20 cellular contexts compared by ENCODE assay signal in the genomic region with DNA sequence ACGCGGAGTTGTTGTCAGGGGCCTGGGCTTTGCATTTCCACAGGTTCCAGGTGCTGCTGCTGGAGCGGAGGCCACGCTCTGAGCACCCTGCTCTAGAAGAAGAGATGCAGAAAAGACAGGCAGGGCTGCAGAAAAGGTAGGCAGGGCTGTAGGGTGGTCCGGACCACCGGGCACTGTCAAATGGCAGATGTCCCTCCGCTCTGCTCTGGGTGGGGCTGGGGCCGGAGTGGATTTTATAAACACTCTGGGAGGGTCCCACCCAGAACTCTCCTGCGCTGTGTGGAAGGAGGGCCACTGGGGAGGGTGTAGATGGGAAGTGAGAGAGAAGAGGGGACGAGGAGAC. TPM values are rescaled to one million over a fixed set of nuclear protein-coding genes. Genes with fewer than 3 reads are reported as not detected.
DNase-seq lines count a peak whose midpoint lies in the region; ATAC-seq and TF ChIP-seq lines count a peak whose summit lies in the region.
"Had no signal": no experiment of that assay in that cellular context is flagged by ENCODE, and none has a peak within 500 bp of the region (broad histone marks: within the 10 kb centered on the region; RNA-seq: fewer than 3 reads in every experiment).

No MANE protein-coding gene starts in this region.

- H3K4me1 ChIP-seq in heart left ventricle (peaks cover 0 to 45% (median 11%) of the 10 kb centered on the region in 12 donors), transverse colon (peaks cover 19 to 66% (median 60%) of the 10 kb centered on the region in 4 donors), endodermal cell (ENCODE audit: control insufficient read depth, insufficient read depth, low read length) (no peaks in the 10 kb centered on the region)
- H3K4me1 ChIP-seq: A549, HAP-1 had no signal

- H3K4me1 Mint-ChIP-seq in osteocyte (ENCODE audit: unreplicated experiment) (peaks cover 3% of the 10 kb centered on the region), endodermal cell (peaks cover 3% of the 10 kb centered on the region), natural killer cell (peaks cover 9 to 16% of the 10 kb centered on the region in 2 donors)

- DNase-seq in Right ventricle myocardium superior (peak; percentile 39), heart left ventricle (no peak), ecto neural progenitor cell (ENCODE audit: low spot score) (peak; percentile 40), osteocyte (ENCODE audit: extremely low spot score, unreplicated experiment) (peak; percentile 66), transverse colon (no peak), endodermal cell (no peak), AML-193 (lab: John Stamatoyannopoulos, UW) (no peak), natural killer cell (no peak)
- DNase-seq: CD4-positive, alpha-beta memory T cell; DMS153; DMS79 treated with DMSO at 0.1 percent for 48 hours; GF-D8; GOT3 had no signal

- H3K4me3 Mint-ChIP-seq in osteocyte (ENCODE audit: unreplicated experiment) = no peak overlapping the region
- no peak overlapping the region for H3K4me3 Mint-ChIP-seq in endodermal cell
- no peak overlapping the region for H3K4me3 Mint-ChIP-seq in natural killer cell
- H3K4me3 Mint-ChIP-seq: CD14-positive monocyte had no signal

- H3K4me3 ChIP-seq in heart left ventricle (no peak overlapping the region), transverse colon (peak overlapping the region in 2 of 4 donors; percentile 8 to 21), endodermal cell (ENCODE audit: low read length) (no peak overlapping the region)
- H3K4me3 ChIP-seq: A549, BLaER1, HAP-1 had no signal

- ATAC-seq in Right ventricle myocardium superior (ENCODE audit: poor library complexity) (no peak), heart left ventricle (no peak), natural killer cell (no peak)
- ATAC-seq: A549 had no signal

- no peaks in the 10 kb centered on the region for H3K36me3 Mint-ChIP-seq in osteocyte (ENCODE audit: unreplicated experiment)
- H3K36me3 Mint-ChIP-seq in endodermal cell (ENCODE audit: low read depth) = no peaks in the 10 kb centered on the region
- H3K36me3 Mint-ChIP-seq in natural killer cell = no peaks in the 10 kb centered on the region
- H3K36me3 Mint-ChIP-seq: CD14-positive monocyte; CD4-positive, alpha-beta memory T cell had no signal

- TF ChIP-seq POLR2A in heart left ventricle (IDR thresholded peaks at IDR 0.05) (no peak), transverse colon (IDR thresholded peaks at IDR 0.05) (no peak)

- no peak for TF ChIP-seq EP300 in transverse colon (IDR thresholded peaks at IDR 0.05; ENCODE audit: low read depth)

- no peak overlapping the region for H3K9ac ChIP-seq in endodermal cell (ENCODE audit: extremely low read depth, low read length, poor library complexity, severe bottlenecking)
- H3K9ac ChIP-seq: BLaER1 had no signal

- no peaks in the 10 kb centered on the region for H3K36me3 ChIP-seq in heart left ventricle
- H3K36me3 ChIP-seq in transverse colon = no peaks in the 10 kb centered on the region
- no peaks in the 10 kb centered on the region for H3K36me3 ChIP-seq in endodermal cell (ENCODE audit: control insufficient read depth, insufficient read depth, low read length)
- H3K36me3 ChIP-seq: BLaER1, HAP-1 had no signal

- H3K27me3 Mint-ChIP-seq in osteocyte (ENCODE audit: unreplicated experiment) (peaks cover 14% of the 10 kb centered on the region), endodermal cell (ENCODE audit: insufficient read depth) (peaks cover 6% of the 10 kb centered on the region), natural killer cell (ENCODE audit: low read depth in 2 of 2) (peaks cover 0 to 10% of the 10 kb centered on the region in 2 donors)

- TF ChIP-seq CTCF in heart left ventricle (IDR thresholded peaks at IDR 0.05) (no peak), osteocyte (IDR thresholded peaks at IDR 0.05) (no peak), transverse colon (IDR thresholded peaks at IDR 0.05) (no peak), endodermal cell (conservative IDR thresholded peaks at IDR 0.05) (no peak), natural killer cell (IDR thresholded peaks at IDR 0.05) (no peak)

- H3K9me3 Mint-ChIP-seq in osteocyte (ENCODE audit: unreplicated experiment) (no peaks in the 10 kb centered on the region), endodermal cell (no peaks in the 10 kb centered on the region), natural killer cell (no peaks in the 10 kb centered on the region)

- 91 to 95% (median 94%) methylated on average over 10 of the region's 10 CpGs for WGBS in heart left ventricle, 4 donors
- 69 to 70% methylated on average over 5 to 10 of the region's 10 CpGs for WGBS in transverse colon (ENCODE audit: low coverage in 1 of 2), 2 donors
- 92 to 97% methylated on average over 8 to 10 of the region's 10 CpGs for WGBS in endodermal cell (ENCODE audit: insufficient coverage in 1 of 2, insufficient read length in 1 of 2), 2 experiments

- H3K9me3 ChIP-seq in heart left ventricle = no peaks in the 10 kb centered on the region
- H3K9me3 ChIP-seq in transverse colon = no peaks in the 10 kb centered on the region
- no peaks in the 10 kb centered on the region for H3K9me3 ChIP-seq in endodermal cell (ENCODE audit: control insufficient read depth, low read length)
- H3K9me3 ChIP-seq: A549, BLaER1, HAP-1 had no signal

- no peak overlapping the region for H3K27ac Mint-ChIP-seq in osteocyte (ENCODE audit: unreplicated experiment)
- H3K27ac Mint-ChIP-seq in endodermal cell = no peak overlapping the region
- no peak overlapping the region for H3K27ac Mint-ChIP-seq in natural killer cell
- H3K27ac Mint-ChIP-seq: CD4-positive, alpha-beta memory T cell had no signal

- in situ Hi-C loops in transverse colon (cut with MboI; ENCODE audit: low pct_ligation_motif_present in 1 of 4, low pct_unique_long_range_greater_than_20kb in 1 of 4, low sequenced_read_pairs in 3 of 4) = no loop called here

- intact Hi-C loops in Right ventricle myocardium superior (cut with DNase I) = no loop called here
- intact Hi-C loops in heart left ventricle (cut with DNase I) = loop anchor here in 3 of 10 donors (5.0 kb wide), 3 partner anchors 481 to 556 kb away; no protein-coding TSS in a partner anchor
- intact Hi-C loops in transverse colon (cut with DNase I; ENCODE audit: low total_unique reads) = loop anchor here (5.0 kb wide), 1 partner anchor 481 kb away; no protein-coding TSS in a partner anchor
- intact Hi-C loops in natural killer cell (cut with micrococcal nuclease) = no loop called here

- peaks cover 0 to 14% (median 10%) of the 10 kb centered on the region in 9 donors for H3K27me3 ChIP-seq in heart left ventricle
- peaks cover 15% of the 10 kb centered on the region for H3K27me3 ChIP-seq in transverse colon
- no peaks in the 10 kb centered on the region for H3K27me3 ChIP-seq in endodermal cell (ENCODE audit: control insufficient read depth, insufficient read depth, low read length, poor library complexity, severe bottlenecking)
- H3K27me3 ChIP-seq: BLaER1 had no signal

- no peak overlapping the region for H3K27ac ChIP-seq in heart left ventricle
- H3K27ac ChIP-seq in transverse colon = peak overlapping the region; percentile 77 to 83 (median 80)
- H3K27ac ChIP-seq in endodermal cell (ENCODE audit: low read depth, low read length) = no peak overlapping the region
- H3K27ac ChIP-seq: 22Rv1, A549, BLaER1, HL-60 had no signal

RNA-seq across cellular contexts. Expression of a gene that starts 4.0 kb away (rescaled TPM):
- total RNA-seq in Right ventricle myocardium superior (44.1 TPM), heart left ventricle (10 to 100 TPM in 7 of 9 donors, 1 to 10 TPM in 2; 6.0 to 54.6 (median 16.3) TPM), osteocyte (not detected in 2 replicates), transverse colon (10 to 100 TPM in 2 of 4 donors, 1 to 10 TPM in 2; 4.4 to 20.3 (median 8.7) TPM), endodermal cell (1 to 10 TPM in 1 of 2 donors, under 1 TPM in 1; 0.71 to 1.4 TPM), natural killer cell (not detected)
- 10 to 100 TPM in 1 of 2 donors, 1 to 10 TPM in 1; 3.2 to 16.3 TPM for polyA plus RNA-seq in heart left ventricle
- polyA plus RNA-seq in endodermal cell (2013, experiment 1 of 2) = 0.32 TPM
- polyA plus RNA-seq in endodermal cell (2013, experiment 2 of 2) = 0.33 TPM
- total RNA-seq: CD4-positive, alpha-beta memory T cell; HT1080 had no signal
- polyA plus RNA-seq: A549; CD14-positive monocyte; CD4-positive, alpha-beta memory T cell had no signal

RNA-seq across cellular contexts. Expression of a gene that starts 56.9 kb away (rescaled TPM):
- total RNA-seq in Right ventricle myocardium superior = 6.3 TPM
- 10 to 100 TPM in 2 of 9 donors, 1 to 10 TPM in 7; 4.9 to 12.6 (median 7.8) TPM for total RNA-seq in heart left ventricle
- 1 to 10 TPM; 5.0 to 8.0 TPM for polyA plus RNA-seq in heart left ventricle
- 4.5 and 4.6 TPM in 2 replicates for total RNA-seq in osteocyte
- 1 to 10 TPM; 2.2 to 7.8 (median 4.4) TPM for total RNA-seq in transverse colon
- 10 to 100 TPM; 36.7 to 54.8 TPM for total RNA-seq in endodermal cell
- 9.9 TPM for polyA plus RNA-seq in endodermal cell (2013, experiment 1 of 2)
- 8.4 TPM for polyA plus RNA-seq in endodermal cell (2013, experiment 2 of 2)
- total RNA-seq in natural killer cell = not detected
- polyA plus RNA-seq: CD14-positive monocyte had no signal

Comparison
In these comparisons a context has a peak if more than half of its experiments do, and no peak if none do; other contexts are left out.
1. DNase-seq: peak in Right ventricle myocardium superior (single experiment), ecto neural progenitor cell (single experiment) and osteocyte (single experiment); none in heart left ventricle (0 of 5), transverse colon (single experiment), endodermal cell (single experiment), AML-193 (0 of 2) and natural killer cell (single experiment).
2. H3K27ac ChIP-seq: peak in transverse colon (4 of 4); none in heart left ventricle (0 of 12) and endodermal cell (single experiment).